Comparison of ENCODE assay signal across 27 cellular contexts in genomic region chr16:8178271-8178670, GRCh38.
"Had no signal": no experiment of that assay in that cellular context is flagged by ENCODE, and none has a peak within 500 bp of the region (broad histone marks: within the 10 kb centered on the region; RNA-seq: fewer than 3 reads in every experiment).

No MANE protein-coding gene starts in this region.

- H3K9me3 ChIP-seq: ascending aorta, SJSA1, SK-N-SH had no signal

- H3K36me3 ChIP-seq: ascending aorta, cardiac muscle cell, SJSA1 had no signal

- H3K27ac Mint-ChIP-seq: activated CD4-positive, alpha-beta T cell treated with anti-CD3 and anti-CD28 coated beads, Interleukin-2, amount 10 ng/mL, durations not matched to agents 7 days and 5 days; activated CD8-positive, alpha-beta T cell treated with anti-CD3 and anti-CD28 coated beads, Interleukin-2, amount 10 ng/mL, durations not matched to agents 7 days and 5 days; activated naive CD4-positive, alpha-beta T cell treated with anti-CD3 and anti-CD28 coated beads, Interleukin-2, amount 50 U/mL, for 24 hours; activated naive CD8-positive, alpha-beta T cell treated with anti-CD3 and anti-CD28 coated beads, Interleukin-2, amount 10 ng/mL, durations not matched to agents 7 days and 5 days; activated T-cell treated with anti-CD3 and anti-CD28 coated beads, Interleukin-2, amount 50 U/mL, for 24 hours; activated T-helper 2 cell treated with anti-CD3 and anti-CD28 coated beads, Interferon-gamma antibody, Interleukin-2, Interleukin-4, amounts not matched to agents 10 μg/mL and 5 μg/mL and 100 μg/mL, durations not matched to agents 14 hours and 24 hours and 36 hours; T-helper 1 cell treated with Interleukin-12 subunit alpha and Interleukin-12 subunit beta and Interleukin-4 antibody, amounts not matched to agents 30 μg/mL and 1 μg/mL, for 36 hours; T-helper 2 cell treated with Interferon-gamma antibody and Interleukin-4, amounts not matched to agents 5 μg/mL and 100 μg/mL, for 36 hours had no signal

- H3K27ac ChIP-seq: ascending aorta, cardiac muscle cell, SJSA1 had no signal

- H3K9ac ChIP-seq: SK-N-SH had no signal

- H3K9me2 ChIP-seq: SK-N-SH had no signal

- H3K4me3 Mint-ChIP-seq: activated CD4-positive, alpha-beta T cell treated with anti-CD3 and anti-CD28 coated beads, Interleukin-2, amount 10 ng/mL, durations not matched to agents 7 days and 5 days; activated CD8-positive, alpha-beta T cell treated with anti-CD3 and anti-CD28 coated beads, Interleukin-2, amount 10 ng/mL, durations not matched to agents 7 days and 5 days; activated naive CD4-positive, alpha-beta T cell treated with anti-CD3 and anti-CD28 coated beads, Interleukin-2, amount 50 U/mL, for 24 hours; activated naive CD8-positive, alpha-beta T cell treated with anti-CD3 and anti-CD28 coated beads, Interleukin-2, amount 10 ng/mL, durations not matched to agents 7 days and 5 days; activated T-cell treated with anti-CD3 and anti-CD28 coated beads, Interleukin-2, amount 50 U/mL, for 24 hours; central memory CD8-positive, alpha-beta T cell; T-helper 1 cell treated with Interleukin-12 subunit alpha and Interleukin-12 subunit beta and Interleukin-4 antibody, amounts not matched to agents 30 μg/mL and 1 μg/mL, for 36 hours; T-helper 2 cell treated with Interferon-gamma antibody and Interleukin-4, amounts not matched to agents 5 μg/mL and 100 μg/mL, for 36 hours had no signal

- H3K27me3 ChIP-seq: ascending aorta, cardiac muscle cell, SJSA1 had no signal

- H3K4me2 ChIP-seq: SK-N-SH had no signal

- H3K4me3 ChIP-seq: ascending aorta, cardiac muscle cell, SJSA1 had no signal

- H3K27me3 Mint-ChIP-seq: activated CD4-positive, alpha-beta T cell treated with anti-CD3 and anti-CD28 coated beads, Interleukin-2, amount 10 ng/mL, durations not matched to agents 7 days and 5 days; activated naive CD4-positive, alpha-beta T cell treated with anti-CD3 and anti-CD28 coated beads, Interleukin-2, amount 50 U/mL, for 24 hours; activated naive CD8-positive, alpha-beta T cell treated with anti-CD3 and anti-CD28 coated beads, Interleukin-2, amount 10 ng/mL, durations not matched to agents 7 days and 5 days; activated T-cell treated with anti-CD3 and anti-CD28 coated beads, Interleukin-2, amount 50 U/mL, for 24 hours; central memory CD8-positive, alpha-beta T cell had no signal

- H3K36me3 Mint-ChIP-seq: activated naive CD4-positive, alpha-beta T cell treated with anti-CD3 and anti-CD28 coated beads, Interleukin-2, amount 50 U/mL, for 24 hours; activated naive CD8-positive, alpha-beta T cell treated with anti-CD3 and anti-CD28 coated beads, Interleukin-2, amount 10 ng/mL, durations not matched to agents 7 days and 5 days had no signal

- H3K9me3 Mint-ChIP-seq: activated CD4-positive, alpha-beta T cell treated with anti-CD3 and anti-CD28 coated beads, Interleukin-2, amount 10 ng/mL, durations not matched to agents 7 days and 5 days; activated naive CD4-positive, alpha-beta T cell treated with anti-CD3 and anti-CD28 coated beads, Interleukin-2, amount 50 U/mL, for 24 hours; activated naive CD8-positive, alpha-beta T cell treated with anti-CD3 and anti-CD28 coated beads, Interleukin-2, amount 10 ng/mL, durations not matched to agents 7 days and 5 days; T-helper 1 cell treated with Interleukin-12 subunit alpha and Interleukin-12 subunit beta and Interleukin-4 antibody, amounts not matched to agents 30 μg/mL and 1 μg/mL, for 36 hours had no signal

- ATAC-seq: activated CD8-positive, alpha-beta T cell treated with anti-CD3 and anti-CD28 coated beads, Interleukin-2, amount 10 ng/mL, durations not matched to agents 7 days and 5 days had no signal

- DNase-seq: activated CD4-positive, alpha-beta T cell treated with anti-CD3 and anti-CD28 coated beads, Interleukin-2, amount 10 ng/mL, durations not matched to agents 7 days and 5 days; activated CD4-positive, alpha-beta T cell treated with anti-CD3 and anti-CD28 coated beads, Interleukin-2, amount 50 U/mL, for 48 hours; activated CD8-positive, alpha-beta T cell treated with anti-CD3 and anti-CD28 coated beads, Interleukin-2, amount 10 ng/mL, durations not matched to agents 7 days and 5 days; activated gamma-delta T cell; activated naive CD4-positive, alpha-beta T cell treated with Interleukin-2 at 50 U/mL for 16 hours; activated naive CD8-positive, alpha-beta T cell treated with anti-CD3 and anti-CD28 coated beads, Interleukin-2, amount 10 ng/mL, durations not matched to agents 7 days and 5 days; activated T-cell treated with anti-CD3 and anti-CD28 coated beads, Interleukin-2, amount 50 U/mL, for 24 hours; amygdala; NCI-H1105; NCI-H1417 treated with DMSO at 0.1 percent for 48 hours; NCI-H1694; NCI-H1930; NCI-H2081 treated with DMSO at 0.1 percent for 48 hours; NCI-H345; NCI-H524 treated with DMSO at 0.1 percent for 48 hours; NCI-H748 treated with DMSO at 0.1 percent for 48 hours; NK-92 treated with Interleukin-12 subunit alpha and Interleukin-12 subunit beta, amount 100 ng/mL, for 24 hours; SHP77 treated with DMSO at 0.1 percent for 48 hours; SK-N-SH had no signal

- H3K4me1 Mint-ChIP-seq: activated CD4-positive, alpha-beta T cell treated with anti-CD3 and anti-CD28 coated beads, Interleukin-2, amount 10 ng/mL, durations not matched to agents 7 days and 5 days; activated naive CD4-positive, alpha-beta T cell treated with anti-CD3 and anti-CD28 coated beads, Interleukin-2, amount 50 U/mL, for 24 hours; activated naive CD8-positive, alpha-beta T cell treated with anti-CD3 and anti-CD28 coated beads, Interleukin-2, amount 10 ng/mL, durations not matched to agents 7 days and 5 days; central memory CD8-positive, alpha-beta T cell had no signal

- H3K4me1 ChIP-seq: ascending aorta, SJSA1 had no signal
